Comparison of ENCODE assay signal across 8 cellular contexts in genomic region chr1:998905-999796, GRCh38. TPM values are rescaled to one million over a fixed set of nuclear protein-coding genes. Genes with fewer than 3 reads are reported as not detected.
DNase-seq lines count a peak whose midpoint lies in the region; ATAC-seq and TF ChIP-seq lines count a peak whose summit lies in the region.

No MANE protein-coding gene starts in this region.

- no peaks in the 10 kb centered on the region for H3K9me3 ChIP-seq in CD4-positive, alpha-beta memory T cell (ENCODE audit: control insufficient read depth in 1 of 2, low read length in 2 of 2)
- H3K9me3 ChIP-seq in mammary epithelial cell (replicated peaks; ENCODE audit: insufficient read depth, low read length) (no peaks in the 10 kb centered on the region), left lung (no peaks in the 10 kb centered on the region), tibial nerve (no peaks in the 10 kb centered on the region)

- peak overlapping the region in 1 of 2 donors; percentile 35 for H3K4me3 ChIP-seq in CD4-positive, alpha-beta memory T cell (ENCODE audit: low read length in 2 of 2)
- H3K4me3 ChIP-seq in mammary epithelial cell (replicated peaks in 1 of 3; ENCODE audit: insufficient read depth in 1 of 3, low read depth in 2 of 3, low read length in 3 of 3) (peak overlapping the region; percentile 21 to 54 (median 50)), left lung (peak overlapping the region; percentile 64 to 67), tibial nerve (peak overlapping the region; percentile 40 to 70 (median 47))

- no peak for TF ChIP-seq POLR2A in tibial nerve (IDR thresholded peaks at IDR 0.05)

- H3K27me3 Mint-ChIP-seq in CD4-positive, alpha-beta memory T cell: peaks cover 20 to 26% of the 10 kb centered on the region in 2 donors

- peak overlapping the region; percentile 67 for H2AFZ ChIP-seq in mammary epithelial cell (ENCODE audit: low read depth, low read length)

- ATAC-seq in left lung (no peak), HG02973 (IDR thresholded peaks at IDR 0.05; ENCODE audit: unreplicated experiment) (no peak), GM21423 (IDR thresholded peaks at IDR 0.05; ENCODE audit: unreplicated experiment) (no peak)

- no peaks in the 10 kb centered on the region for H3K9me3 Mint-ChIP-seq in CD4-positive, alpha-beta memory T cell

- no peaks in the 10 kb centered on the region for H3K79me2 ChIP-seq in mammary epithelial cell (ENCODE audit: insufficient read depth, low read length)

- peaks cover 2% of the 10 kb centered on the region for H4K20me1 ChIP-seq in mammary epithelial cell (ENCODE audit: insufficient read depth, low read length)

- WGBS in mammary epithelial cell (ENCODE audit: low coverage, missing lambda C conversion rate): 5% methylated on average over 41 of the region's 99 CpGs
- WGBS in tibial nerve, 2 donors: 1 to 20% methylated on average over 2 to 50 of the region's 99 CpGs

- POLR2A ChIA-PET in CD4-positive, alpha-beta memory T cell (lab: Charles Lee; ENCODE audit: partially characterized antibody): interaction anchor here (3.1 kb wide), 1 partner anchor 14 kb away, joined by 11 read pairs; the partner anchor contains the start of gene ISG15

- intact Hi-C loops in CD4-positive, alpha-beta memory T cell (cut with micrococcal nuclease): no loop called here
- intact Hi-C loops in mammary epithelial cell (cut with micrococcal nuclease): no loop called here
- intact Hi-C loops in left lung (cut with DNase I): no loop called here

- H3K27ac ChIP-seq in CD4-positive, alpha-beta memory T cell (ENCODE audit: low read depth, low read length): no peak overlapping the region
- H3K27ac ChIP-seq in mammary epithelial cell (ENCODE audit: insufficient read depth, low read depth, low read length): no peak overlapping the region
- peak overlapping the region; percentile 72 to 94 for H3K27ac ChIP-seq in left lung
- H3K27ac ChIP-seq in tibial nerve: peak overlapping the region; percentile 71 to 98 (median 88)

- TF ChIP-seq CTCF in mammary epithelial cell (conservative IDR thresholded peaks at IDR 0.05 in 1 of 2, IDR thresholded peaks at IDR 0.05 in 1 of 2; ENCODE audit: extremely low read depth in 1 of 2, insufficient read depth in 1 of 2, low read depth in 1 of 2, low read length in 2 of 2): no peak
- TF ChIP-seq CTCF in left lung (IDR thresholded peaks at IDR 0.05): no peak
- peak in 1 of 5 experiments; percentile 21 for TF ChIP-seq CTCF in tibial nerve (IDR thresholded peaks at IDR 0.05)

- H3K27me3 ChIP-seq in CD4-positive, alpha-beta memory T cell (ENCODE audit: insufficient read depth, low read length): peaks cover 32% of the 10 kb centered on the region
- H3K27me3 ChIP-seq in mammary epithelial cell (ENCODE audit: insufficient read depth, low read length) (peaks cover 17% of the 10 kb centered on the region), left lung (peaks cover 11 to 99% of the 10 kb centered on the region in 2 donors), tibial nerve (peaks cover 0 to 48% of the 10 kb centered on the region in 2 donors)

- no peaks in the 10 kb centered on the region for H3K36me3 ChIP-seq in CD4-positive, alpha-beta memory T cell (ENCODE audit: insufficient read depth, low read length)
- H3K36me3 ChIP-seq in mammary epithelial cell (ENCODE audit: insufficient read depth, low read length) (no peaks in the 10 kb centered on the region), left lung (no peaks in the 10 kb centered on the region), tibial nerve (no peaks in the 10 kb centered on the region)

- dilution Hi-C loops in mammary epithelial cell (cut with HindIII; ENCODE audit: low sequenced_read_pairs): no loop called here

- peaks cover 4 to 21% (median 5%) of the 10 kb centered on the region in 4 donors for H3K4me1 Mint-ChIP-seq in CD4-positive, alpha-beta memory T cell

- no TSS peak for BruUV-seq in mammary epithelial cell (replicated peaks; lab: Mats Ljungman, UMichigan)

- peak in 2 of 5 donors; percentile 30 to 43 for DNase-seq in CD4-positive, alpha-beta memory T cell
- DNase-seq in mammary epithelial cell (peak; percentile 47), left lung (peak; percentile 48 to 81), tibial nerve (ENCODE audit: low spot score in 2 of 2) (no peak), germinal center (ENCODE audit: low spot score) (no peak)

- H3K4me1 ChIP-seq in CD4-positive, alpha-beta memory T cell (ENCODE audit: insufficient read depth, low read length): peaks cover 27% of the 10 kb centered on the region
- H3K4me1 ChIP-seq in mammary epithelial cell (ENCODE audit: insufficient read depth, low read length) (peaks cover 30% of the 10 kb centered on the region), left lung (peaks cover 0 to 40% of the 10 kb centered on the region in 2 donors), tibial nerve (peaks cover 0 to 44% (median 24%) of the 10 kb centered on the region in 4 donors)

- peak overlapping the region in 5 of 8 donors; percentile 35 to 69 (median 58) for H3K4me3 Mint-ChIP-seq in CD4-positive, alpha-beta memory T cell

- in situ Hi-C loops in mammary epithelial cell (cut with MboI; ENCODE audit: low sequenced_read_pairs in 2 of 2): loop anchor here in 1 of 2 donors (25.0 kb wide), 1 partner anchor 288 kb away; the partner anchor contains the start of gene SCNN1D

- H3K4me2 ChIP-seq in mammary epithelial cell (ENCODE audit: insufficient read depth, low read depth, low read length): peak overlapping the region; percentile 99

- H3K9ac ChIP-seq in mammary epithelial cell (ENCODE audit: insufficient read depth, low read length): no peak overlapping the region

- no peaks in the 10 kb centered on the region for H3K36me3 Mint-ChIP-seq in CD4-positive, alpha-beta memory T cell

- TF ChIP-seq RAD21 in Ishikawa (IDR thresholded peaks at IDR 0.05; ENCODE audit: low read depth): no peak

- H3K27ac Mint-ChIP-seq in CD4-positive, alpha-beta memory T cell: peak overlapping the region in 1 of 7 donors; percentile 35

- TF ChIP-seq EP300 in Ishikawa (IDR thresholded peaks at IDR 0.05; ENCODE audit: borderline replicate concordance) (0 out of 2 replicates have a peak, but pooled peaks have one; percentile 12), tibial nerve (IDR thresholded peaks at IDR 0.05) (no peak)

- CTCF ChIA-PET in CD4-positive, alpha-beta memory T cell (lab: Charles Lee; ENCODE audit: partially characterized antibody): interaction anchor here (1.1 kb wide), 1 partner anchor 14 kb away, joined by 5 read pairs; the partner anchor contains the start of gene ISG15
- CTCF ChIA-PET in mammary epithelial cell (lab: Charles Lee; ENCODE audit: low non-redundant PET): no interaction called here

TF ChIP-seq in Ishikawa, 13 proteins besides CTCF, POLR2A, EP300 and RAD21:
- TF ChIP-seq MAX (IDR thresholded peaks at IDR 0.05): peak; percentile 55; the same call in 1 of the 2 replicates
- no peak for TF ChIP-seq CEBPB (IDR thresholded peaks at IDR 0.05)
- TF ChIP-seq ZBTB7A (IDR thresholded peaks at IDR 0.05; ENCODE audit: low read depth): peak; percentile 86; the same call in 1 of the 2 replicates
- TF ChIP-seq FOXM1 (IDR thresholded peaks at IDR 0.05; ENCODE audit: borderline replicate concordance, low read depth): no peak
- TF ChIP-seq NFIC (IDR thresholded peaks at IDR 0.05): peak; percentile 62; the same call in 1 of the 2 replicates
TF ChIP-seq in Ishikawa: peak in this region for 3.

RNA-seq across cellular contexts. Expression of gene HES4, which starts 0.7 kb away (rescaled TPM):
- total RNA-seq in CD4-positive, alpha-beta memory T cell: not detected
- under 1 TPM in 1 of 2 donors, not detected in 1; 0.36 TPM for polyA plus RNA-seq in CD4-positive, alpha-beta memory T cell
- 10 to 100 TPM in 1 of 2 donors, 1 to 10 TPM in 1; 6.4 to 24.7 TPM for total RNA-seq in mammary epithelial cell
- 2.1 TPM for polyA plus RNA-seq in mammary epithelial cell
- polyA minus RNA-seq in mammary epithelial cell: not detected
- 10 to 100 TPM; 25.6 to 37.5 TPM for total RNA-seq in left lung
- 10 to 100 TPM; 26.9 to 70.8 (median 58.7) TPM for total RNA-seq in tibial nerve

RNA-seq across cellular contexts. Expression of gene ISG15, which starts 14.1 kb away (rescaled TPM):
- 10 to 100 TPM; 31.6 to 33.2 TPM for total RNA-seq in CD4-positive, alpha-beta memory T cell
- 100 to 1,000 TPM; 212 to 309 TPM for polyA plus RNA-seq in CD4-positive, alpha-beta memory T cell
- 10 to 100 TPM in 1 of 2 donors, 1 to 10 TPM in 1; 6.8 to 14.0 TPM for total RNA-seq in mammary epithelial cell
- polyA plus RNA-seq in mammary epithelial cell: 11.6 TPM
- polyA minus RNA-seq in mammary epithelial cell: 2.6 TPM
- 10 to 100 TPM; 75.4 to 90.0 TPM for total RNA-seq in left lung
- total RNA-seq in tibial nerve: 10 to 100 TPM; 29.1 to 65.4 (median 48.7) TPM

RNA-seq across cellular contexts. Expression of gene PERM1, which starts 17.3 kb away (rescaled TPM):
- not detected for total RNA-seq in CD4-positive, alpha-beta memory T cell
- polyA plus RNA-seq in CD4-positive, alpha-beta memory T cell: under 1 TPM in 1 of 2 donors, not detected in 1; 0.16 TPM
- total RNA-seq in mammary epithelial cell (not detected), left lung (not detected), tibial nerve (under 1 TPM in 2 of 4 donors, not detected in 2; 0.22 to 0.78 TPM)
- not detected for polyA plus RNA-seq in mammary epithelial cell
- polyA minus RNA-seq in mammary epithelial cell: not detected

RNA-seq across cellular contexts. Expression of gene AGRN, which starts 20.8 kb away (rescaled TPM):
- 1 to 10 TPM; 1.2 to 1.4 TPM for total RNA-seq in CD4-positive, alpha-beta memory T cell
- polyA plus RNA-seq in CD4-positive, alpha-beta memory T cell: not detected
- 100 to 1,000 TPM; 313 to 373 TPM for total RNA-seq in mammary epithelial cell
- 117 TPM for polyA plus RNA-seq in mammary epithelial cell
- polyA minus RNA-seq in mammary epithelial cell: 254 TPM
- 100 to 1,000 TPM in 1 of 2 donors, 10 to 100 TPM in 1; 96.8 to 208 TPM for total RNA-seq in left lung
- total RNA-seq in tibial nerve: 10 to 100 TPM; 10.9 to 35.7 (median 20.6) TPM

RNA-seq across cellular contexts. Expression of gene PLEKHN1, which starts 32.9 kb away (rescaled TPM):
- 1 to 10 TPM; 2.2 to 2.9 TPM for total RNA-seq in CD4-positive, alpha-beta memory T cell
- polyA plus RNA-seq in CD4-positive, alpha-beta memory T cell: under 1 TPM in 1 of 2 donors, not detected in 1; 0.50 TPM
- 10 to 100 TPM in 1 of 2 donors, 1 to 10 TPM in 1; 4.8 to 28.6 TPM for total RNA-seq in mammary epithelial cell
- 4.6 TPM for polyA plus RNA-seq in mammary epithelial cell
- polyA minus RNA-seq in mammary epithelial cell: 9.7 TPM
- total RNA-seq in left lung: 1 to 10 TPM; 3.8 to 5.1 TPM
- total RNA-seq in tibial nerve: 1 to 10 TPM in 1 of 4 donors, under 1 TPM in 1, not detected in 2; 0.21 to 2.4 TPM

Comparison
In these comparisons a context has a peak if more than half of its experiments do, and no peak if none do; other contexts are left out.
1. DNase-seq: peak in mammary epithelial cell (single experiment) and left lung (2 of 2); none in tibial nerve (0 of 2) and germinal center (single experiment).
2. H3K27ac ChIP-seq: peak in left lung (2 of 2) and tibial nerve (4 of 4); none in CD4-positive, alpha-beta memory T cell (single experiment) and mammary epithelial cell (single experiment).
3. RNA of gene HES4, which starts 0.7 kb away (total RNA-seq): 26.9 to 70.8 TPM in tibial nerve, 25.6 to 37.5 TPM in left lung and 6.4 to 24.7 TPM in mammary epithelial cell; not detected in CD4-positive, alpha-beta memory T cell; every median in the first group is over 4 times any median in the second.